Comparison of ENCODE assay signal across 20 cellular contexts in the genomic region with DNA sequence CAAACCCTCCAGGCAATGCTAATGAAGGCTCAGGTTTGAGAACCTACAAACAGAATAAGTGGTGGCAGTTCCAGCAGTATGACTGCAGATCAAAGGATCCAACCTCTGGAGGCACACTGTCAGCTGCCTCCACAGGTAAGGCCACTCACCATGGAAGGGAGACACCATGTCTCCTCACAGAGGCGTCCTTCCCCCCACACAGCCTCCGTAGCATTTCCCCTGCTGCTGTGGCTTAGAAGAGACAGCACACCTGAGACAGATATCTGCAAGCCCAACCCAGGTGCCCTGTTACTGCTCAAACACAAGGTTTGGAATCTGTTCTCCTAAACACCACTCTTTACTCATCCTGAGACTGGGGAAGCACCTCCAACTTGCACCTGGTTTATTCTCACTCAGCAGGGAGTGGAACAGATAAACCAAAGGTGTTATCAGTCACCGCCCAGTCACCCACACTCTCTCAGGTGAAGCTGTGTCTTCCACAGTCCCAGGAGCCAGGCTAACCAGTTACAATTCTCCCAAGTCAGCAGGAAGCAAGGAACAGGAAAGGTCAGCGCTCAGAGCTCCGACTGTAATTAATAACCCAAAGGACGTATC.
DNase-seq lines count a peak whose midpoint lies in the region; ATAC-seq and TF ChIP-seq lines count a peak whose summit lies in the region.
"Had no signal": no experiment of that assay in that cellular context is flagged by ENCODE, and none has a peak within 500 bp of the region (broad histone marks: within the 10 kb centered on the region; RNA-seq: fewer than 3 reads in every experiment).

No MANE protein-coding gene starts in this region.

- H3K27me3 ChIP-seq in liver (ENCODE audit: control insufficient read depth in 4 of 4, insufficient read depth in 4 of 4, low read length in 3 of 4) = no peaks in the 10 kb centered on the region
- H3K27me3 ChIP-seq in right lobe of liver = no peaks in the 10 kb centered on the region
- H3K27me3 ChIP-seq in foreskin keratinocyte = no peaks in the 10 kb centered on the region
- no peaks in the 10 kb centered on the region for H3K27me3 ChIP-seq in neural progenitor cell

- ATAC-seq in right lobe of liver = no peak
- peak; percentile 48 for ATAC-seq in foreskin keratinocyte
- ATAC-seq in HG03196 (IDR thresholded peaks at IDR 0.05; ENCODE audit: unreplicated experiment) = no peak
- no peak for ATAC-seq in effector memory CD8-positive, alpha-beta T cell (replicated peaks)
- ATAC-seq: Panc1 had no signal

- TF ChIP-seq CTCF in liver (IDR thresholded peaks at IDR 0.05; ENCODE audit: low read depth, low read length, missing input control) = no peak
- no peak for TF ChIP-seq CTCF in right lobe of liver (IDR thresholded peaks at IDR 0.05)
- no peak for TF ChIP-seq CTCF in foreskin keratinocyte (conservative IDR thresholded peaks at IDR 0.05)
- TF ChIP-seq CTCF in neural progenitor cell (IDR thresholded peaks at IDR 0.05) = no peak

- H3K9ac ChIP-seq in liver (ENCODE audit: low read depth in 1 of 2, low read length in 2 of 2) = no peak overlapping the region
- no peak overlapping the region for H3K9ac ChIP-seq in neural progenitor cell

- H3K36me3 Mint-ChIP-seq in neural progenitor cell = no peaks in the 10 kb centered on the region
- H3K36me3 Mint-ChIP-seq in effector memory CD8-positive, alpha-beta T cell (ENCODE audit: insufficient read depth) = no peaks in the 10 kb centered on the region
- H3K36me3 Mint-ChIP-seq: CD4-positive, CD25-positive, alpha-beta regulatory T cell; IgD-negative memory B cell had no signal

- H3K27ac ChIP-seq in liver (ENCODE audit: low read depth in 1 of 2, low read length in 2 of 2) (no peak overlapping the region), right lobe of liver (no peak overlapping the region), foreskin keratinocyte (no peak overlapping the region), neural progenitor cell (no peak overlapping the region)

- peaks cover 2% of the 10 kb centered on the region for H3K27me3 Mint-ChIP-seq in neural progenitor cell (ENCODE audit: insufficient read depth, low read depth)
- no peaks in the 10 kb centered on the region for H3K27me3 Mint-ChIP-seq in effector memory CD8-positive, alpha-beta T cell
- H3K27me3 Mint-ChIP-seq: B cell; CD4-positive, CD25-positive, alpha-beta regulatory T cell; IgD-negative memory B cell had no signal

- peaks cover 7% of the 10 kb centered on the region for H3K9me3 Mint-ChIP-seq in neural progenitor cell
- H3K9me3 Mint-ChIP-seq in effector memory CD8-positive, alpha-beta T cell = no peaks in the 10 kb centered on the region
- H3K9me3 Mint-ChIP-seq: H9, IgD-negative memory B cell had no signal

- DNase-seq in right lobe of liver (no peak), foreskin keratinocyte (peak in 1 of 2 donors; percentile 8), neural progenitor cell (ENCODE audit: low spot score) (no peak), UCSD-AML1 (lab: John Stamatoyannopoulos, UW; ENCODE audit: unreplicated experiment) (no peak)
- DNase-seq in effector memory CD8-positive, alpha-beta T cell = no peak
- DNase-seq: ACHN; Calu3; CD4-positive, CD25-positive, alpha-beta regulatory T cell; DMS53; H9; Kasumi-1; MM.1S; NCI-H1092 treated with DMSO at 0.1 percent for 48 hours; NCI-H510A treated with DMSO at 0.1 percent for 48 hours; NCI-H82 had no signal

- H3K4me1 Mint-ChIP-seq in neural progenitor cell = peaks cover 33% of the 10 kb centered on the region
- peaks cover 0 to 3% of the 10 kb centered on the region in 2 donors for H3K4me1 Mint-ChIP-seq in effector memory CD8-positive, alpha-beta T cell (ENCODE audit: low read depth in 2 of 2)
- H3K4me1 Mint-ChIP-seq: B cell had no signal

- H3K9me3 ChIP-seq in liver (ENCODE audit: control insufficient read depth in 4 of 4, low read length in 3 of 4) = no peaks in the 10 kb centered on the region
- no peaks in the 10 kb centered on the region for H3K9me3 ChIP-seq in right lobe of liver
- no peaks in the 10 kb centered on the region for H3K9me3 ChIP-seq in neural progenitor cell (ENCODE audit: low read depth)

- no peaks in the 10 kb centered on the region for H4K20me1 ChIP-seq in neural progenitor cell (ENCODE audit: low read depth)

- H3K4me2 ChIP-seq in neural progenitor cell = no peak overlapping the region

- TF ChIP-seq RAD21 in liver (IDR thresholded peaks at IDR 0.05) = no peak

- peaks cover 5% of the 10 kb centered on the region for H3F3A ChIP-seq in neural progenitor cell (ENCODE audit: low read depth)

- H3K36me3 ChIP-seq in liver (ENCODE audit: control insufficient read depth in 4 of 4, insufficient read depth in 3 of 4, low read depth in 1 of 4, low read length in 3 of 4) (no peaks in the 10 kb centered on the region), right lobe of liver (no peaks in the 10 kb centered on the region), neural progenitor cell (no peaks in the 10 kb centered on the region)

- H3K79me2 ChIP-seq in neural progenitor cell (ENCODE audit: low read depth) = no peaks in the 10 kb centered on the region

- intact Hi-C loops in right lobe of liver (cut with DNase I) = no loop called here

- H3K4me1 ChIP-seq in liver (ENCODE audit: control insufficient read depth in 4 of 4, insufficient read depth in 4 of 4, low read length in 3 of 4) (peaks cover 4 to 24% (median 21%) of the 10 kb centered on the region in 4 donors), right lobe of liver (peaks cover 0 to 25% (median 11%) of the 10 kb centered on the region in 4 donors), foreskin keratinocyte (no peaks in the 10 kb centered on the region), neural progenitor cell (peaks cover 18% of the 10 kb centered on the region)

- H3K4me3 Mint-ChIP-seq in neural progenitor cell = no peak overlapping the region
- H3K4me3 Mint-ChIP-seq in effector memory CD8-positive, alpha-beta T cell = no peak overlapping the region
- H3K4me3 Mint-ChIP-seq: B cell; CD4-positive, CD25-positive, alpha-beta regulatory T cell had no signal

- WGBS in liver = 77% methylated on average over 6 of the region's 6 CpGs
- WGBS in right lobe of liver (ENCODE audit: insufficient coverage, low coverage, low lambda C conversion rate, missing lambda C conversion rate) = 86% methylated on average over 5 of the region's 6 CpGs

- no peak for TF ChIP-seq POLR2A in right lobe of liver (IDR thresholded peaks at IDR 0.05)

- H2AFZ ChIP-seq in neural progenitor cell (replicated peaks) = no peak overlapping the region

- peak overlapping the region; percentile 79 for H3K27ac Mint-ChIP-seq in neural progenitor cell
- no peak overlapping the region for H3K27ac Mint-ChIP-seq in effector memory CD8-positive, alpha-beta T cell
- H3K27ac Mint-ChIP-seq: B cell had no signal

- no peak overlapping the region for H3K4me3 ChIP-seq in liver (ENCODE audit: low read depth in 1 of 3, low read length in 3 of 3)
- H3K4me3 ChIP-seq in right lobe of liver = no peak overlapping the region
- H3K4me3 ChIP-seq in neural progenitor cell = no peak overlapping the region

TF ChIP-seq in liver, 16 proteins besides CTCF, POLR2A, EP300 and RAD21:
- TF ChIP-seq NR2F2 (IDR thresholded peaks at IDR 0.05) = peak; percentile 29
- TF ChIP-seq FOXA2 (IDR thresholded peaks at IDR 0.05) = no peak
